Comparison of ENCODE assay signal across 1 cellular context in the genomic region with DNA sequence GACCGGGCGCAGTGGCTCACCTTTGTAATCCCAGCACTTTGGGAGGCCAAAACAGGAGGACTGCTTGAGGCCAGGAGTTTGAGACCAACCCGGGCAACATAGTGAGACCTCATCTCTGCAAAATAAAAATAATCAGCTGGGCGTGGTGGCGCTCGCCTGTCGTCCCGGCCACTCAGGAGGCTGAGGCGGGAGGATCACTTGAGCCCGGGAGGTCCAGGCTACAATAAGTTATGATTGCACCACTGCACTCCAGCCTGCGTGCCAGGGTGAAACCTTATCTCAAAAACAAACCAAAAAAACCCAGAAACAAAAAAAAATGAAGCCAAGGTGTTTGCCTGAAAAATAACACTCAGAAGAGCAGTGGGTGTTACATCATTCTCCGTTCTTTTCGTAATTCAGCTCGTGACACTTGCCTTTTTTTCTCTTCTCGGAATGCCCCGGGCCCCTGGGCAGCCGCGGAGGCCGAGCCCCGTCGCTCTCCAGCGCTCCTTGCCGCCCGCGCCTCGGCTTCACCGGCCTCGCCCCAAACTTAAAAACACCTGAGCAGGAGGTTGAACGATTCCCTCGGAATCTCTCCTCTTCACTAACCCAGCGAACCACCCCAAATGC.
A peak's percentile ranks its signal among the peaks of the same experiment; 100 is the strongest.
TF ChIP-seq lines count a peak whose summit lies in the region.

No MANE protein-coding gene starts in this region.

TF ChIP-seq in HepG2, 621 proteins besides CTCF, POLR2A, EP300 and RAD21 (continued from another document and continues in another):
- TF ChIP-seq, protein P1, sequence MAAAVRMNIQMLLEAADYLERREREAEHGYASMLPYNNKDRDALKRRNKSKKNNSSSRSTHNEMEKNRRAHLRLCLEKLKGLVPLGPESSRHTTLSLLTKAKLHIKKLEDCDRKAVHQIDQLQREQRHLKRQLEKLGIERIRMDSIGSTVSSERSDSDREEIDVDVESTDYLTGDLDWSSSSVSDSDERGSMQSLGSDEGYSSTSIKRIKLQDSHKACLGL (CRISPR knock-in tag; IDR thresholded peaks at IDR 0.05), result no peak
- TF ChIP-seq, protein P2, sequence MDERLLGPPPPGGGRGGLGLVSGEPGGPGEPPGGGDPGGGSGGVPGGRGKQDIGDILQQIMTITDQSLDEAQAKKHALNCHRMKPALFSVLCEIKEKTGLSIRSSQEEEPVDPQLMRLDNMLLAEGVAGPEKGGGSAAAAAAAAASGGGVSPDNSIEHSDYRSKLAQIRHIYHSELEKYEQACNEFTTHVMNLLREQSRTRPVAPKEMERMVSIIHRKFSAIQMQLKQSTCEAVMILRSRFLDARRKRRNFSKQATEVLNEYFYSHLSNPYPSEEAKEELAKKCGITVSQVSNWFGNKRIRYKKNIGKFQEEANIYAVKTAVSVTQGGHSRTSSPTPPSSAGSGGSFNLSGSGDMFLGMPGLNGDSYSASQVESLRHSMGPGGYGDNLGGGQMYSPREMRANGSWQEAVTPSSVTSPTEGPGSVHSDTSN (CRISPR knock-in tag; IDR thresholded peaks at IDR 0.05), result no peak
- TF ChIP-seq MATR3 (CRISPR knock-in tag; IDR thresholded peaks at IDR 0.05), result no peak
- TF ChIP-seq, protein P3, sequence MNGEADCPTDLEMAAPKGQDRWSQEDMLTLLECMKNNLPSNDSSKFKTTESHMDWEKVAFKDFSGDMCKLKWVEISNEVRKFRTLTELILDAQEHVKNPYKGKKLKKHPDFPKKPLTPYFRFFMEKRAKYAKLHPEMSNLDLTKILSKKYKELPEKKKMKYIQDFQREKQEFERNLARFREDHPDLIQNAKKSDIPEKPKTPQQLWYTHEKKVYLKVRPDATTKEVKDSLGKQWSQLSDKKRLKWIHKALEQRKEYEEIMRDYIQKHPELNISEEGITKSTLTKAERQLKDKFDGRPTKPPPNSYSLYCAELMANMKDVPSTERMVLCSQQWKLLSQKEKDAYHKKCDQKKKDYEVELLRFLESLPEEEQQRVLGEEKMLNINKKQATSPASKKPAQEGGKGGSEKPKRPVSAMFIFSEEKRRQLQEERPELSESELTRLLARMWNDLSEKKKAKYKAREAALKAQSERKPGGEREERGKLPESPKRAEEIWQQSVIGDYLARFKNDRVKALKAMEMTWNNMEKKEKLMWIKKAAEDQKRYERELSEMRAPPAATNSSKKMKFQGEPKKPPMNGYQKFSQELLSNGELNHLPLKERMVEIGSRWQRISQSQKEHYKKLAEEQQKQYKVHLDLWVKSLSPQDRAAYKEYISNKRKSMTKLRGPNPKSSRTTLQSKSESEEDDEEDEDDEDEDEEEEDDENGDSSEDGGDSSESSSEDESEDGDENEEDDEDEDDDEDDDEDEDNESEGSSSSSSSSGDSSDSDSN (CRISPR knock-in tag; IDR thresholded peaks at IDR 0.05), result 0 out of 2 replicates have a peak, but pooled peaks have one; percentile 3
- no peak for TF ChIP-seq ZNF577 (CRISPR knock-in tag; IDR thresholded peaks at IDR 0.05; ENCODE audit: borderline replicate concordance, low read depth)
- TF ChIP-seq MTF2 (CRISPR knock-in tag; IDR thresholded peaks at IDR 0.05; ENCODE audit: borderline replicate concordance), result no peak
- TF ChIP-seq, protein P4, sequence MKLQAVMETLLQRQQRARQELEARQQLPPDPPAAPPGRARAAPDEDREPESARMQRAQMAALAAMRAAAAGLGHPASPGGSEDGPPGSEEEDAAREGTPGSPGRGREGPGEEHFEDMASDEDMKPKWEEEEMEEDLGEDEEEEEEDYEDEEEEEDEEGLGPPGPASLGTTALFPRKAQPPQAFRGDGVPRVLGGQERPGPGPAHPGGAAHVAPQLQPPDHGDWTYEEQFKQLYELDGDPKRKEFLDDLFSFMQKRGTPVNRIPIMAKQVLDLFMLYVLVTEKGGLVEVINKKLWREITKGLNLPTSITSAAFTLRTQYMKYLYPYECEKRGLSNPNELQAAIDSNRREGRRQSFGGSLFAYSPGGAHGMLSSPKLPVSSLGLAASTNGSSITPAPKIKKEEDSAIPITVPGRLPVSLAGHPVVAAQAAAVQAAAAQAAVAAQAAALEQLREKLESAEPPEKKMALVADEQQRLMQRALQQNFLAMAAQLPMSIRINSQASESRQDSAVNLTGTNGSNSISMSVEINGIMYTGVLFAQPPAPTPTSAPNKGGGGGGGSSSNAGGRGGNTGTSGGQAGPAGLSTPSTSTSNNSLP (IDR thresholded peaks at IDR 0.05; ENCODE audit: low read depth, low read length), result no peak
- peak; percentile 56; the same call in 1 of the 2 replicates for TF ChIP-seq ZFP82 (CRISPR knock-in tag; IDR thresholded peaks at IDR 0.05; ENCODE audit: borderline replicate concordance)
- TF ChIP-seq ZSCAN9 (CRISPR knock-in tag; IDR thresholded peaks at IDR 0.05; ENCODE audit: borderline replicate concordance), result 0 out of 2 replicates have a peak, but pooled peaks have one; percentile 9
- TF ChIP-seq, protein P5, sequence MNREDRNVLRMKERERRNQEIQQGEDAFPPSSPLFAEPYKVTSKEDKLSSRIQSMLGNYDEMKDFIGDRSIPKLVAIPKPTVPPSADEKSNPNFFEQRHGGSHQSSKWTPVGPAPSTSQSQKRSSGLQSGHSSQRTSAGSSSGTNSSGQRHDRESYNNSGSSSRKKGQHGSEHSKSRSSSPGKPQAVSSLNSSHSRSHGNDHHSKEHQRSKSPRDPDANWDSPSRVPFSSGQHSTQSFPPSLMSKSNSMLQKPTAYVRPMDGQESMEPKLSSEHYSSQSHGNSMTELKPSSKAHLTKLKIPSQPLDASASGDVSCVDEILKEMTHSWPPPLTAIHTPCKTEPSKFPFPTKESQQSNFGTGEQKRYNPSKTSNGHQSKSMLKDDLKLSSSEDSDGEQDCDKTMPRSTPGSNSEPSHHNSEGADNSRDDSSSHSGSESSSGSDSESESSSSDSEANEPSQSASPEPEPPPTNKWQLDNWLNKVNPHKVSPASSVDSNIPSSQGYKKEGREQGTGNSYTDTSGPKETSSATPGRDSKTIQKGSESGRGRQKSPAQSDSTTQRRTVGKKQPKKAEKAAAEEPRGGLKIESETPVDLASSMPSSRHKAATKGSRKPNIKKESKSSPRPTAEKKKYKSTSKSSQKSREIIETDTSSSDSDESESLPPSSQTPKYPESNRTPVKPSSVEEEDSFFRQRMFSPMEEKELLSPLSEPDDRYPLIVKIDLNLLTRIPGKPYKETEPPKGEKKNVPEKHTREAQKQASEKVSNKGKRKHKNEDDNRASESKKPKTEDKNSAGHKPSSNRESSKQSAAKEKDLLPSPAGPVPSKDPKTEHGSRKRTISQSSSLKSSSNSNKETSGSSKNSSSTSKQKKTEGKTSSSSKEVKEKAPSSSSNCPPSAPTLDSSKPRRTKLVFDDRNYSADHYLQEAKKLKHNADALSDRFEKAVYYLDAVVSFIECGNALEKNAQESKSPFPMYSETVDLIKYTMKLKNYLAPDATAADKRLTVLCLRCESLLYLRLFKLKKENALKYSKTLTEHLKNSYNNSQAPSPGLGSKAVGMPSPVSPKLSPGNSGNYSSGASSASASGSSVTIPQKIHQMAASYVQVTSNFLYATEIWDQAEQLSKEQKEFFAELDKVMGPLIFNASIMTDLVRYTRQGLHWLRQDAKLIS (CRISPR knock-in tag; IDR thresholded peaks at IDR 0.05), result 0 out of 2 replicates have a peak, but pooled peaks have one; percentile 32
- TF ChIP-seq, protein P6, sequence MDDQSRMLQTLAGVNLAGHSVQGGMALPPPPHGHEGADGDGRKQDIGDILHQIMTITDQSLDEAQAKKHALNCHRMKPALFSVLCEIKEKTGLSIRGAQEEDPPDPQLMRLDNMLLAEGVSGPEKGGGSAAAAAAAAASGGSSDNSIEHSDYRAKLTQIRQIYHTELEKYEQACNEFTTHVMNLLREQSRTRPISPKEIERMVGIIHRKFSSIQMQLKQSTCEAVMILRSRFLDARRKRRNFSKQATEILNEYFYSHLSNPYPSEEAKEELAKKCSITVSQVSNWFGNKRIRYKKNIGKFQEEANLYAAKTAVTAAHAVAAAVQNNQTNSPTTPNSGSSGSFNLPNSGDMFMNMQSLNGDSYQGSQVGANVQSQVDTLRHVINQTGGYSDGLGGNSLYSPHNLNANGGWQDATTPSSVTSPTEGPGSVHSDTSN (CRISPR knock-in tag; IDR thresholded peaks at IDR 0.05; ENCODE audit: borderline replicate concordance), result 0 out of 2 replicates have a peak, but pooled peaks have one; percentile 7
- TF ChIP-seq, protein P7, sequence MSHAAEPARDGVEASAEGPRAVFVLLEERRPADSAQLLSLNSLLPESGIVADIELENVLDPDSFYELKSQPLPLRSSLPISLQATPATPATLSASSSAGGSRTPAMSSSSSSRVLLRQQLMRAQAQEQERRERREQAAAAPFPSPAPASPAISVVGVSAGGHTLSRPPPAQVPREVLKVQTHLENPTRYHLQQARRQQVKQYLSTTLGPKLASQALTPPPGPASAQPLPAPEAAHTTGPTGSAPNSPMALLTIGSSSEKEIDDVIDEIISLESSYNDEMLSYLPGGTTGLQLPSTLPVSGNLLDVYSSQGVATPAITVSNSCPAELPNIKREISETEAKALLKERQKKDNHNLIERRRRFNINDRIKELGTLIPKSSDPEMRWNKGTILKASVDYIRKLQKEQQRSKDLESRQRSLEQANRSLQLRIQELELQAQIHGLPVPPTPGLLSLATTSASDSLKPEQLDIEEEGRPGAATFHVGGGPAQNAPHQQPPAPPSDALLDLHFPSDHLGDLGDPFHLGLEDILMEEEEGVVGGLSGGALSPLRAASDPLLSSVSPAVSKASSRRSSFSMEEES (CRISPR knock-in tag; IDR thresholded peaks at IDR 0.05), result peak; percentile 79; the same call in 1 of the 2 replicates
- TF ChIP-seq ZNF850 (CRISPR knock-in tag; conservative IDR thresholded peaks at IDR 0.05), result 0 out of 2 replicates have a peak, but pooled peaks have one; percentile 80
- TF ChIP-seq, protein P8, sequence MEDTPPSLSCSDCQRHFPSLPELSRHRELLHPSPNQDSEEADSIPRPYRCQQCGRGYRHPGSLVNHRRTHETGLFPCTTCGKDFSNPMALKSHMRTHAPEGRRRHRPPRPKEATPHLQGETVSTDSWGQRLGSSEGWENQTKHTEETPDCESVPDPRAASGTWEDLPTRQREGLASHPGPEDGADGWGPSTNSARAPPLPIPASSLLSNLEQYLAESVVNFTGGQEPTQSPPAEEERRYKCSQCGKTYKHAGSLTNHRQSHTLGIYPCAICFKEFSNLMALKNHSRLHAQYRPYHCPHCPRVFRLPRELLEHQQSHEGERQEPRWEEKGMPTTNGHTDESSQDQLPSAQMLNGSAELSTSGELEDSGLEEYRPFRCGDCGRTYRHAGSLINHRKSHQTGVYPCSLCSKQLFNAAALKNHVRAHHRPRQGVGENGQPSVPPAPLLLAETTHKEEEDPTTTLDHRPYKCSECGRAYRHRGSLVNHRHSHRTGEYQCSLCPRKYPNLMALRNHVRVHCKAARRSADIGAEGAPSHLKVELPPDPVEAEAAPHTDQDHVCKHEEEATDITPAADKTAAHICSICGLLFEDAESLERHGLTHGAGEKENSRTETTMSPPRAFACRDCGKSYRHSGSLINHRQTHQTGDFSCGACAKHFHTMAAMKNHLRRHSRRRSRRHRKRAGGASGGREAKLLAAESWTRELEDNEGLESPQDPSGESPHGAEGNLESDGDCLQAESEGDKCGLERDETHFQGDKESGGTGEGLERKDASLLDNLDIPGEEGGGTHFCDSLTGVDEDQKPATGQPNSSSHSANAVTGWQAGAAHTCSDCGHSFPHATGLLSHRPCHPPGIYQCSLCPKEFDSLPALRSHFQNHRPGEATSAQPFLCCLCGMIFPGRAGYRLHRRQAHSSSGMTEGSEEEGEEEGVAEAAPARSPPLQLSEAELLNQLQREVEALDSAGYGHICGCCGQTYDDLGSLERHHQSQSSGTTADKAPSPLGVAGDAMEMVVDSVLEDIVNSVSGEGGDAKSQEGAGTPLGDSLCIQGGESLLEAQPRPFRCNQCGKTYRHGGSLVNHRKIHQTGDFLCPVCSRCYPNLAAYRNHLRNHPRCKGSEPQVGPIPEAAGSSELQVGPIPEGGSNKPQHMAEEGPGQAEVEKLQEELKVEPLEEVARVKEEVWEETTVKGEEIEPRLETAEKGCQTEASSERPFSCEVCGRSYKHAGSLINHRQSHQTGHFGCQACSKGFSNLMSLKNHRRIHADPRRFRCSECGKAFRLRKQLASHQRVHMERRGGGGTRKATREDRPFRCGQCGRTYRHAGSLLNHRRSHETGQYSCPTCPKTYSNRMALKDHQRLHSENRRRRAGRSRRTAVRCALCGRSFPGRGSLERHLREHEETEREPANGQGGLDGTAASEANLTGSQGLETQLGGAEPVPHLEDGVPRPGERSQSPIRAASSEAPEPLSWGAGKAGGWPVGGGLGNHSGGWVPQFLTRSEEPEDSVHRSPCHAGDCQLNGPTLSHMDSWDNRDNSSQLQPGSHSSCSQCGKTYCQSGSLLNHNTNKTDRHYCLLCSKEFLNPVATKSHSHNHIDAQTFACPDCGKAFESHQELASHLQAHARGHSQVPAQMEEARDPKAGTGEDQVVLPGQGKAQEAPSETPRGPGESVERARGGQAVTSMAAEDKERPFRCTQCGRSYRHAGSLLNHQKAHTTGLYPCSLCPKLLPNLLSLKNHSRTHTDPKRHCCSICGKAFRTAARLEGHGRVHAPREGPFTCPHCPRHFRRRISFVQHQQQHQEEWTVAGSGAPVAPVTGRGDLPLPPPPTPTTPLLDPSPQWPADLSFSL (CRISPR knock-in tag; IDR thresholded peaks at IDR 0.05), result peak; percentile 40; the same call in 1 of the 2 replicates
- TF ChIP-seq, protein P9, sequence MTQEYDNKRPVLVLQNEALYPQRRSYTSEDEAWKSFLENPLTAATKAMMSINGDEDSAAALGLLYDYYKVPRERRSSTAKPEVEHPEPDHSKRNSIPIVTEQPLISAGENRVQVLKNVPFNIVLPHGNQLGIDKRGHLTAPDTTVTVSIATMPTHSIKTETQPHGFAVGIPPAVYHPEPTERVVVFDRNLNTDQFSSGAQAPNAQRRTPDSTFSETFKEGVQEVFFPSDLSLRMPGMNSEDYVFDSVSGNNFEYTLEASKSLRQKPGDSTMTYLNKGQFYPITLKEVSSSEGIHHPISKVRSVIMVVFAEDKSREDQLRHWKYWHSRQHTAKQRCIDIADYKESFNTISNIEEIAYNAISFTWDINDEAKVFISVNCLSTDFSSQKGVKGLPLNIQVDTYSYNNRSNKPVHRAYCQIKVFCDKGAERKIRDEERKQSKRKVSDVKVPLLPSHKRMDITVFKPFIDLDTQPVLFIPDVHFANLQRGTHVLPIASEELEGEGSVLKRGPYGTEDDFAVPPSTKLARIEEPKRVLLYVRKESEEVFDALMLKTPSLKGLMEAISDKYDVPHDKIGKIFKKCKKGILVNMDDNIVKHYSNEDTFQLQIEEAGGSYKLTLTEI (CRISPR knock-in tag; conservative IDR thresholded peaks at IDR 0.05), result no peak
- no peak for TF ChIP-seq TAF15 (IDR thresholded peaks at IDR 0.05; ENCODE audit: low read depth, low read length, poor library complexity, severe bottlenecking)
- TF ChIP-seq NFKBIZ (CRISPR knock-in tag; IDR thresholded peaks at IDR 0.05), result no peak
- TF ChIP-seq, protein P10, sequence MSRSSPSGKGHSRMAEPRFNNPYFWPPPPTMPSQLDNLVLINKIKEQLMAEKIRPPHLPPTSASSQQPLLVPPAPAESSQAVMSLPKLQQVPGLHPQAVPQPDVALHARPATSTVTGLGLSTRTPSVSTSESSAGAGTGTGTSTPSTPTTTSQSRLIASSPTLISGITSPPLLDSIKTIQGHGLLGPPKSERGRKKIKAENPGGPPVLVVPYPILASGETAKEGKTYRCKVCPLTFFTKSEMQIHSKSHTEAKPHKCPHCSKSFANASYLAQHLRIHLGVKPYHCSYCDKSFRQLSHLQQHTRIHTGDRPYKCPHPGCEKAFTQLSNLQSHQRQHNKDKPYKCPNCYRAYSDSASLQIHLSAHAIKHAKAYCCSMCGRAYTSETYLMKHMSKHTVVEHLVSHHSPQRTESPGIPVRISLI (CRISPR knock-in tag; IDR thresholded peaks at IDR 0.05; ENCODE audit: borderline replicate concordance), result peak; percentile 73; the same call in 1 of the 2 replicates
- 0 out of 2 replicates have a peak, but pooled peaks have one; percentile 33 for TF ChIP-seq ZFP37 (CRISPR knock-in tag; IDR thresholded peaks at IDR 0.05; ENCODE audit: borderline replicate concordance)
- TF ChIP-seq ZNF777 (CRISPR knock-in tag; IDR thresholded peaks at IDR 0.05), result peak; percentile 59
